In the genomic region with DNA sequence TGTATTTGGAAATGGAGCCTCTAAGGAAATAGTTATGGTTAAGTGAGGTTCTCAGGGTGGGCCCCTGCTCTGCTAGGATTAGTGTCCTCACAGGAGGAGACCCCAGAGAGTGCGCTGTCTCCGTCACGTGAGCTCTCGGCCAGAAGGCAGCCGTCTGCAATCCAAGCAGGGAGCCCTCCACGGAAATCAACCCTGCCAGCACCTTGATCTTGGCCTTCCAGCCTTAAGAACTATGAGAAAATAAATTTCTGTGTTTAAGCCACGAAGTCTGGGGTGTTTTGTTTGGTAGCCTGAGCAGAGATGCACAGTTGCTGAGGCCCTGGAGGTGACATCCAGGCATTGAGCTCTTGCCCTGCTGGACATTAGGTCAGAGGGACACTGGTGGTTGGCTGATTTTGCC, we compare ENCODE assay signal across 26 cellular contexts. TPM values are rescaled to one million over a fixed set of nuclear protein-coding genes. Genes with fewer than 3 reads are reported as not detected.
DNase-seq lines count a peak whose midpoint lies in the region; ATAC-seq and TF ChIP-seq lines count a peak whose summit lies in the region.
"Had no signal": no experiment of that assay in that cellular context is flagged by ENCODE, and none has a peak within 500 bp of the region (broad histone marks: within the 10 kb centered on the region; RNA-seq: fewer than 3 reads in every experiment).

No MANE protein-coding gene starts in this region.

- 93% methylated on average over 7 of the region's 7 CpGs for WGBS in hepatocyte (ENCODE audit: low lambda C conversion rate, missing lambda C conversion rate)

- H3K27me3 Mint-ChIP-seq in natural killer cell (ENCODE audit: low read depth in 2 of 2) (no peaks in the 10 kb centered on the region), osteocyte (ENCODE audit: unreplicated experiment) (no peaks in the 10 kb centered on the region)
- H3K27me3 Mint-ChIP-seq in natural killer cell treated with Interleukin-12 subunit alpha and Interleukin-12 subunit beta and Interleukin-15 and Interleukin-18, amount 100 ng/mL, for 72 hours, result no peaks in the 10 kb centered on the region
- no peaks in the 10 kb centered on the region for H3K27me3 Mint-ChIP-seq in activated T-helper 17 cell treated with anti-CD3 and anti-CD28 coated beads, Interleukin-2, amount 50 U/mL, for 72 hours
- H3K27me3 Mint-ChIP-seq in activated CD4-positive, alpha-beta T cell treated with anti-CD3 and anti-CD28 coated beads for 36 hours, result no peaks in the 10 kb centered on the region
- H3K27me3 Mint-ChIP-seq: activated CD4-positive, alpha-beta T cell treated with anti-CD3 and anti-CD28 coated beads, Interleukin-2, amount 10 ng/mL, durations not matched to agents 24 days and 14 days; CD4-positive, CD25-positive, alpha-beta regulatory T cell had no signal

- H3K4me3 ChIP-seq in hepatocyte (no peak overlapping the region), gastrocnemius medialis (no peak overlapping the region)
- H3K4me3 ChIP-seq: GM23248, heart left ventricle, right lobe of liver, SJSA1, tibial artery had no signal

- no peak overlapping the region for H2AFZ ChIP-seq in hepatocyte
- H2AFZ ChIP-seq: GM23248 had no signal

- POLR2A ChIA-PET in activated CD4-positive, alpha-beta T cell treated with anti-CD3 and anti-CD28 coated beads for 36 hours (lab: Charles Lee), result no interaction called here

- peaks cover 99% of the 10 kb centered on the region for H3K79me2 ChIP-seq in hepatocyte

- H3K27me3 ChIP-seq in hepatocyte, result no peaks in the 10 kb centered on the region
- no peaks in the 10 kb centered on the region for H3K27me3 ChIP-seq in gastrocnemius medialis
- H3K27me3 ChIP-seq: heart left ventricle, right lobe of liver, SJSA1, tibial artery had no signal

- H3K27ac ChIP-seq in hepatocyte, result peak overlapping the region; percentile 71
- no peak overlapping the region for H3K27ac ChIP-seq in gastrocnemius medialis
- H3K27ac ChIP-seq: 22Rv1, GM23248, right lobe of liver, RWPE1, SJSA1, tibial artery had no signal

- H3K4me1 ChIP-seq in hepatocyte (ENCODE audit: insufficient read depth), result peaks cover 68% of the 10 kb centered on the region
- H3K4me1 ChIP-seq in gastrocnemius medialis, result peaks cover 3 to 21% of the 10 kb centered on the region in 2 donors

- H3K4me1 Mint-ChIP-seq in natural killer cell, result peaks cover 86 to 97% of the 10 kb centered on the region in 2 donors
- H3K4me1 Mint-ChIP-seq in natural killer cell treated with Interleukin-12 subunit alpha and Interleukin-12 subunit beta and Interleukin-15 and Interleukin-18, amount 100 ng/mL, for 72 hours (ENCODE audit: low read depth in 2 of 2), result peaks cover 59 to 69% of the 10 kb centered on the region in 2 donors
- peaks cover 83% of the 10 kb centered on the region for H3K4me1 Mint-ChIP-seq in osteocyte (ENCODE audit: unreplicated experiment)
- peaks cover 4% of the 10 kb centered on the region for H3K4me1 Mint-ChIP-seq in activated T-helper 17 cell treated with anti-CD3 and anti-CD28 coated beads, Interleukin-2, amount 50 U/mL, for 72 hours
- peaks cover 16% of the 10 kb centered on the region for H3K4me1 Mint-ChIP-seq in activated CD4-positive, alpha-beta T cell treated with anti-CD3 and anti-CD28 coated beads for 36 hours

- ATAC-seq in natural killer cell (no peak), gastrocnemius medialis (no peak), HG03135 (IDR thresholded peaks at IDR 0.05; ENCODE audit: unreplicated experiment) (no peak)
- no peak for ATAC-seq in natural killer cell treated with Interleukin-12 subunit alpha and Interleukin-12 subunit beta and Interleukin-15 and Interleukin-18, amount 100 ng/mL, for 72 hours
- ATAC-seq in activated T-helper 17 cell treated with anti-CD3 and anti-CD28 coated beads, Interleukin-2, amount 50 U/mL, for 72 hours (replicated peaks), result no peak
- ATAC-seq in activated CD4-positive, alpha-beta T cell treated with anti-CD3 and anti-CD28 coated beads for 36 hours, result no peak
- ATAC-seq: esophagus mucosa, heart left ventricle had no signal

- in situ Hi-C loops in gastrocnemius medialis (cut with MboI; ENCODE audit: low sequenced_read_pairs in 4 of 4), result no loop called here

- TF ChIP-seq CTCF in natural killer cell (IDR thresholded peaks at IDR 0.05), result no peak
- no peak for TF ChIP-seq CTCF in hepatocyte (IDR thresholded peaks at IDR 0.05; ENCODE audit: poor library complexity)
- no peak for TF ChIP-seq CTCF in osteocyte (IDR thresholded peaks at IDR 0.05)
- TF ChIP-seq CTCF in gastrocnemius medialis (IDR thresholded peaks at IDR 0.05 in 4 of 5, conservative IDR thresholded peaks at IDR 0.05 in 1 of 5), result no peak

- peaks cover 87% of the 10 kb centered on the region for H4K20me1 ChIP-seq in hepatocyte (ENCODE audit: insufficient read depth, poor library complexity, severe bottlenecking)

- no peaks in the 10 kb centered on the region for H3K36me3 Mint-ChIP-seq in natural killer cell
- no peaks in the 10 kb centered on the region for H3K36me3 Mint-ChIP-seq in natural killer cell treated with Interleukin-12 subunit alpha and Interleukin-12 subunit beta and Interleukin-15 and Interleukin-18, amount 100 ng/mL, for 72 hours
- H3K36me3 Mint-ChIP-seq in osteocyte (ENCODE audit: unreplicated experiment), result peaks cover 5% of the 10 kb centered on the region
- no peaks in the 10 kb centered on the region for H3K36me3 Mint-ChIP-seq in activated T-helper 17 cell treated with anti-CD3 and anti-CD28 coated beads, Interleukin-2, amount 50 U/mL, for 72 hours (ENCODE audit: low read depth)
- no peaks in the 10 kb centered on the region for H3K36me3 Mint-ChIP-seq in activated CD4-positive, alpha-beta T cell treated with anti-CD3 and anti-CD28 coated beads for 36 hours (ENCODE audit: low read depth)

- CTCF ChIA-PET in activated CD4-positive, alpha-beta T cell treated with anti-CD3 and anti-CD28 coated beads for 36 hours (lab: Charles Lee), result no interaction called here

- no peaks in the 10 kb centered on the region for H3K9me2 ChIP-seq in hepatocyte (replicated peaks; ENCODE audit: insufficient read depth)

- DNase-seq in natural killer cell (no peak), hepatocyte (ENCODE audit: low spot score) (no peak), osteocyte (ENCODE audit: extremely low spot score, unreplicated experiment) (no peak), gastrocnemius medialis (no peak)
- DNase-seq in natural killer cell treated with Interleukin-12 subunit alpha and Interleukin-12 subunit beta and Interleukin-15 and Interleukin-18, amount 100 ng/mL, for 72 hours (ENCODE audit: low spot score), result no peak
- no peak for DNase-seq in activated CD4-positive, alpha-beta T cell treated with anti-CD3 and anti-CD28 coated beads for 36 hours
- DNase-seq: activated CD4-positive, alpha-beta T cell treated with anti-CD3 and anti-CD28 coated beads, Interleukin-2, amount 10 ng/mL, durations not matched to agents 24 days and 14 days; activated T-cell treated with anti-CD3 and anti-CD28 coated beads, Interleukin-2, amount 50 U/mL, for 1 hour; CD4-positive, CD25-positive, alpha-beta regulatory T cell; endodermal cell; GM23248; heart left ventricle; NCI-H1092 treated with DMSO at 0.1 percent for 48 hours; NCI-H187; NCI-H2171; NCI-H510A; right lobe of liver; stimulated activated CD4-positive, alpha-beta T cell treated with anti-CD3 and anti-CD28 coated beads, Interleukin-4, amount 100 ng/mL, for 1 hour; T1000; tibial artery had no signal

- peak overlapping the region; percentile 32 for H3K4me3 Mint-ChIP-seq in natural killer cell
- H3K4me3 Mint-ChIP-seq in natural killer cell treated with Interleukin-12 subunit alpha and Interleukin-12 subunit beta and Interleukin-15 and Interleukin-18, amount 100 ng/mL, for 72 hours, result no peak overlapping the region
- no peak overlapping the region for H3K4me3 Mint-ChIP-seq in osteocyte (ENCODE audit: unreplicated experiment)
- no peak overlapping the region for H3K4me3 Mint-ChIP-seq in activated T-helper 17 cell treated with anti-CD3 and anti-CD28 coated beads, Interleukin-2, amount 50 U/mL, for 72 hours
- no peak overlapping the region for H3K4me3 Mint-ChIP-seq in activated CD4-positive, alpha-beta T cell treated with anti-CD3 and anti-CD28 coated beads for 36 hours
- H3K4me3 Mint-ChIP-seq: activated CD4-positive, alpha-beta T cell treated with anti-CD3 and anti-CD28 coated beads, Interleukin-2, amount 10 ng/mL, durations not matched to agents 24 days and 14 days; CD4-positive, CD25-positive, alpha-beta regulatory T cell; endodermal cell had no signal

- H3K9me3 ChIP-seq in hepatocyte (ENCODE audit: low read depth) (no peaks in the 10 kb centered on the region), gastrocnemius medialis (no peaks in the 10 kb centered on the region)
- H3K9me3 ChIP-seq: heart left ventricle, right lobe of liver, SJSA1, tibial artery had no signal

- TF ChIP-seq POLR2A in gastrocnemius medialis (IDR thresholded peaks at IDR 0.05), result no peak

- H3K36me3 ChIP-seq in hepatocyte (replicated peaks; ENCODE audit: insufficient read depth, low read depth) (no peaks in the 10 kb centered on the region), gastrocnemius medialis (no peaks in the 10 kb centered on the region)
- H3K36me3 ChIP-seq: heart left ventricle, right lobe of liver, SJSA1, tibial artery had no signal

- peak overlapping the region; percentile 68 for H3K4me2 ChIP-seq in hepatocyte

- intact Hi-C loops in natural killer cell (cut with micrococcal nuclease), result no loop called here
- intact Hi-C loops in activated CD4-positive, alpha-beta T cell treated with anti-CD3 and anti-CD28 coated beads for 36 hours (cut with DNase I, micrococcal nuclease), result no loop called here
- intact Hi-C loops in gastrocnemius medialis (cut with DNase I; ENCODE audit: low total_unique reads), result no loop called here

- H3K27ac Mint-ChIP-seq in natural killer cell (peak overlapping the region; percentile 43 to 85), osteocyte (ENCODE audit: unreplicated experiment) (peak overlapping the region; percentile 54)
- peak overlapping the region in 1 of 2 donors; percentile 66 for H3K27ac Mint-ChIP-seq in natural killer cell treated with Interleukin-12 subunit alpha and Interleukin-12 subunit beta and Interleukin-15 and Interleukin-18, amount 100 ng/mL, for 72 hours
- no peak overlapping the region for H3K27ac Mint-ChIP-seq in activated T-helper 17 cell treated with anti-CD3 and anti-CD28 coated beads, Interleukin-2, amount 50 U/mL, for 72 hours
- H3K27ac Mint-ChIP-seq in activated CD4-positive, alpha-beta T cell treated with anti-CD3 and anti-CD28 coated beads for 36 hours, result no peak overlapping the region
- H3K27ac Mint-ChIP-seq: activated CD4-positive, alpha-beta T cell treated with anti-CD3 and anti-CD28 coated beads, Interleukin-2, amount 10 ng/mL, durations not matched to agents 24 days and 14 days; CD4-positive, CD25-positive, alpha-beta regulatory T cell; endodermal cell had no signal

- H3K9me3 Mint-ChIP-seq in natural killer cell (no peaks in the 10 kb centered on the region), osteocyte (ENCODE audit: unreplicated experiment) (no peaks in the 10 kb centered on the region)
- H3K9me3 Mint-ChIP-seq in natural killer cell treated with Interleukin-12 subunit alpha and Interleukin-12 subunit beta and Interleukin-15 and Interleukin-18, amount 100 ng/mL, for 72 hours, result no peaks in the 10 kb centered on the region
- H3K9me3 Mint-ChIP-seq in activated T-helper 17 cell treated with anti-CD3 and anti-CD28 coated beads, Interleukin-2, amount 50 U/mL, for 72 hours, result no peaks in the 10 kb centered on the region
- no peaks in the 10 kb centered on the region for H3K9me3 Mint-ChIP-seq in activated CD4-positive, alpha-beta T cell treated with anti-CD3 and anti-CD28 coated beads for 36 hours (ENCODE audit: low read depth)
- H3K9me3 Mint-ChIP-seq: activated CD4-positive, alpha-beta T cell treated with anti-CD3 and anti-CD28 coated beads, Interleukin-2, amount 10 ng/mL, durations not matched to agents 24 days and 14 days; endodermal cell had no signal

RNA-seq across cellular contexts. Expression of a gene that starts 32.4 kb away (rescaled TPM):
- total RNA-seq in natural killer cell, result 100 to 1,000 TPM; 232 to 277 (median 233) TPM
- 100 to 1,000 TPM in 1 of 2 donors, 10 to 100 TPM in 1; 84.9 to 146 TPM for total RNA-seq in natural killer cell treated with Interleukin-12 subunit alpha and Interleukin-12 subunit beta and Interleukin-15 and Interleukin-18, amount 100 ng/mL, for 72 hours
- 32.8 and 43.5 TPM in 2 replicates for total RNA-seq in hepatocyte
- polyA plus RNA-seq in hepatocyte, result 27.9 and 33.1 TPM in 2 replicates
- 57.3 and 64.1 TPM in 2 replicates for total RNA-seq in osteocyte
- 10 to 100 TPM; 12.1 to 17.4 TPM for total RNA-seq in activated T-helper 17 cell treated with anti-CD3 and anti-CD28 coated beads, Interleukin-2, amount 50 U/mL, for 72 hours
- 10 to 100 TPM; 13.2 to 13.5 TPM for total RNA-seq in activated CD4-positive, alpha-beta T cell treated with anti-CD3 and anti-CD28 coated beads for 36 hours
- 10 to 100 TPM; 45.1 to 89.3 (median 71.3) TPM for total RNA-seq in gastrocnemius medialis

Comparison
In these comparisons a context has a peak if more than half of its experiments do, and no peak if none do; other contexts are left out.
1. H3K27ac Mint-ChIP-seq: peak in natural killer cell (2 of 2) and osteocyte (single experiment); none in activated T-helper 17 cell treated with anti-CD3 and anti-CD28 coated beads, Interleukin-2, amount 50 U/mL, for 72 hours (single experiment) and activated CD4-positive, alpha-beta T cell treated with anti-CD3 and anti-CD28 coated beads for 36 hours (single experiment).